ENCODE assay signal across 19 cellular contexts in the genomic region with DNA sequence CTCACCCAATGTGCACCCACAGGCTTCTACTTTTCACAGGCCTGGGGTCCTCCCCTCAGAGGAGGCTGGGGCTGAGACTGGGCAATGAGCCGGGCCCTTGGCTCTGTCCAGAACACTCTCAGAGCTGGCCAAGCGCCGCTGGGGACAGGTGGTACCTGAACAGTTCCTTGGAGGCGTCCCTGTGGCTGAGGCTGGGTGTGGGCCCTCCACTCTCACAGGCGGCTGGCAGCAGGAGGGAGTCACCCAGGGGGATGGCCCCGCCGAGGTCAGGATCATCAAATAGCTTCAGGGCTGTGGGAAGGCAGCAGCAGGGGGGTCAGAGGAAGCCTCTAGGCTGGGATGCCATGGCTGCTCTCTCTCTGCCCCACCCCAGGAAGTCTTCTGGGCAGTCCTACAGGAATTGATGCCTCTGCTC. TPM values are rescaled to one million over a fixed set of nuclear protein-coding genes. Genes with fewer than 3 reads are reported as not detected.
DNase-seq lines count a peak whose midpoint lies in the region; ATAC-seq and TF ChIP-seq lines count a peak whose summit lies in the region.
"Had no signal": no experiment of that assay in that cellular context is flagged by ENCODE, and none has a peak within 500 bp of the region (broad histone marks: within the 10 kb centered on the region; RNA-seq: fewer than 3 reads in every experiment).

No MANE protein-coding gene starts in this region.

- H3K79me2 ChIP-seq in osteoblast (ENCODE audit: insufficient read depth, low read length): no peaks in the 10 kb centered on the region

- H3K27me3 Mint-ChIP-seq in chondrocyte (ENCODE audit: low read depth): no peaks in the 10 kb centered on the region
- H3K27me3 Mint-ChIP-seq: activated CD4-positive, alpha-beta T cell treated with anti-CD3 and anti-CD28 coated beads for 36 hours had no signal

- TF ChIP-seq CTCF in chondrocyte (IDR thresholded peaks at IDR 0.05): no peak
- no peak for TF ChIP-seq CTCF in osteoblast (IDR thresholded peaks at IDR 0.05; ENCODE audit: extremely low read depth, low read depth, low read length)
- no peak for TF ChIP-seq CTCF in thyroid gland (IDR thresholded peaks at IDR 0.05)
- TF ChIP-seq CTCF in tibial nerve (IDR thresholded peaks at IDR 0.05): no peak

- H3K4me3 Mint-ChIP-seq in chondrocyte (ENCODE audit: unreplicated experiment): no peak overlapping the region
- H3K4me3 Mint-ChIP-seq: activated CD4-positive, alpha-beta T cell treated with anti-CD3 and anti-CD28 coated beads for 36 hours; nephron had no signal

- no peak overlapping the region for H2AFZ ChIP-seq in osteoblast (ENCODE audit: low read length)

- WGBS in thyroid gland, 2 donors: 69 to 95% methylated on average over 6 to 7 of the region's 7 CpGs
- WGBS in tibial nerve, 2 donors: 79 to 89% methylated on average over 4 to 7 of the region's 7 CpGs

- no peak overlapping the region for H3K4me3 ChIP-seq in osteoblast (ENCODE audit: insufficient read depth, low read length)
- H3K4me3 ChIP-seq in thyroid gland (replicated peaks in 1 of 3): no peak overlapping the region
- no peak overlapping the region for H3K4me3 ChIP-seq in tibial nerve
- H3K4me3 ChIP-seq: K562 had no signal

- TF ChIP-seq EP300 in tibial nerve (IDR thresholded peaks at IDR 0.05): no peak

- intact Hi-C loops in left cardiac atrium (cut with DNase I) (no loop called here), thyroid gland (cut with DNase I) (no loop called here)

- H3K36me3 ChIP-seq in osteoblast (ENCODE audit: insufficient read depth, low read length) (no peaks in the 10 kb centered on the region), thyroid gland (peaks cover 19 to 25% of the 10 kb centered on the region in 2 donors), tibial nerve (peaks cover 0 to 49% (median 11%) of the 10 kb centered on the region in 3 donors)

- H4K20me1 ChIP-seq in osteoblast (ENCODE audit: insufficient read depth, low read length): no peaks in the 10 kb centered on the region

- H3K4me1 ChIP-seq in osteoblast (ENCODE audit: insufficient read depth, low read length): peaks cover 6% of the 10 kb centered on the region
- H3K4me1 ChIP-seq in thyroid gland: peaks cover 14 to 34% of the 10 kb centered on the region in 2 donors
- peaks cover 0 to 53% (median 27%) of the 10 kb centered on the region in 4 donors for H3K4me1 ChIP-seq in tibial nerve

- H3K4me2 ChIP-seq in osteoblast (ENCODE audit: insufficient read depth, low read length): no peak overlapping the region

- H3K27me3 ChIP-seq in osteoblast (ENCODE audit: insufficient read depth, low read length): no peaks in the 10 kb centered on the region
- no peaks in the 10 kb centered on the region for H3K27me3 ChIP-seq in thyroid gland
- H3K27me3 ChIP-seq in tibial nerve: no peaks in the 10 kb centered on the region

- H3K36me3 Mint-ChIP-seq in chondrocyte (ENCODE audit: low read depth): peaks cover 4% of the 10 kb centered on the region

- H3K9me3 ChIP-seq in osteoblast (ENCODE audit: low read depth, low read length) (no peaks in the 10 kb centered on the region), thyroid gland (no peaks in the 10 kb centered on the region), tibial nerve (no peaks in the 10 kb centered on the region)

- TF ChIP-seq POLR2A in thyroid gland (IDR thresholded peaks at IDR 0.05): no peak
- no peak for TF ChIP-seq POLR2A in tibial nerve (IDR thresholded peaks at IDR 0.05)

- DNase-seq in chondrocyte (ENCODE audit: low spot score): peak; percentile 94
- peak; percentile 13 for DNase-seq in left cardiac atrium
- peak; percentile 53 for DNase-seq in osteoblast (ENCODE audit: insufficient read length, low spot score, missing footprints)
- peak; percentile 33 to 46 for DNase-seq in thyroid gland
- no peak for DNase-seq in 8988T
- DNase-seq in tibial nerve (ENCODE audit: low spot score in 2 of 2): no peak
- no peak for DNase-seq in NCI-H526 (lab: John Stamatoyannopoulos, UW)
- DNase-seq: activated CD4-positive, alpha-beta T cell treated with anti-CD3 and anti-CD28 coated beads for 36 hours; activated gamma-delta T cell treated with Interleukin-2 at 50 U/mL for 16 hours; AML-193; DMS79 treated with DMSO at 0.1 percent for 48 hours; effector memory CD4-positive, alpha-beta T cell; mesendoderm; NCI-H1694; stimulated activated CD4-positive, alpha-beta T cell treated with anti-CD3 and anti-CD28 coated beads, Interleukin-12 subunit alpha, Interleukin-12 subunit beta, amount 100 ng/mL, for 4 hours; stimulated activated CD8-positive, alpha-beta memory T cell treated with anti-CD3 and anti-CD28 coated beads, Interleukin-4, amount 100 ng/mL, for 48 hours had no signal

- ATAC-seq in left cardiac atrium (no peak), HG02763 (IDR thresholded peaks at IDR 0.05; ENCODE audit: unreplicated experiment) (no peak)
- ATAC-seq: activated CD4-positive, alpha-beta T cell treated with anti-CD3 and anti-CD28 coated beads for 36 hours; K562 had no signal

- H3K4me1 Mint-ChIP-seq in chondrocyte (ENCODE audit: low read depth): peaks cover 19% of the 10 kb centered on the region
- H3K4me1 Mint-ChIP-seq: activated CD4-positive, alpha-beta T cell treated with anti-CD3 and anti-CD28 coated beads for 36 hours had no signal

- no peak overlapping the region for H3K27ac Mint-ChIP-seq in chondrocyte (ENCODE audit: unreplicated experiment)
- H3K27ac Mint-ChIP-seq: activated CD4-positive, alpha-beta T cell treated with anti-CD3 and anti-CD28 coated beads for 36 hours had no signal

- H3K9me3 Mint-ChIP-seq in chondrocyte (ENCODE audit: low read depth): no peaks in the 10 kb centered on the region
- H3K9me3 Mint-ChIP-seq: nephron had no signal

- H3K27ac ChIP-seq in osteoblast (ENCODE audit: low read depth, low read length) (no peak overlapping the region), thyroid gland (peak overlapping the region in 1 of 3 donors; percentile 20), tibial nerve (peak overlapping the region in 1 of 4 donors; percentile 78)

RNA-seq across cellular contexts. Expression of a gene that starts 27.1 kb away (rescaled TPM):
- total RNA-seq in chondrocyte (24.6 to 33.8 TPM (median 33.2 TPM) in 3 replicates), left cardiac atrium (10 to 100 TPM; 19.8 to 21.4 TPM), osteoblast (47.4 and 47.8 TPM in 2 replicates), thyroid gland (10 to 100 TPM; 30.8 to 42.7 (median 41.7) TPM), tibial nerve (10 to 100 TPM; 24.5 to 45.9 (median 33.8) TPM)

RNA-seq across cellular contexts. Expression of a gene that starts 43.2 kb away (rescaled TPM):
- total RNA-seq in chondrocyte (10.9 to 12.8 TPM (median 12.6 TPM) in 3 replicates), left cardiac atrium (1 to 10 TPM in 1 of 2 donors, under 1 TPM in 1; 0.32 to 4.8 TPM), osteoblast (under 0.01 TPM in 1 of 2 replicates, not detected in the other), thyroid gland (under 1 TPM; under 0.01 to 0.42 (median 0.13) TPM), tibial nerve (10 to 100 TPM in 3 of 4 donors, 1 to 10 TPM in 1; 6.3 to 20.0 (median 16.6) TPM)
- total RNA-seq: K562 had no signal

Comparison
In these comparisons a context has a peak if more than half of its experiments do, and no peak if none do; other contexts are left out.
1. DNase-seq: peak in chondrocyte (single experiment), left cardiac atrium (single experiment), osteoblast (single experiment) and thyroid gland (2 of 2); none in 8988T (single experiment), tibial nerve (0 of 2) and NCI-H526 (0 of 2).